Comparison of ENCODE assay signal across 8 cellular contexts in the genomic region with DNA sequence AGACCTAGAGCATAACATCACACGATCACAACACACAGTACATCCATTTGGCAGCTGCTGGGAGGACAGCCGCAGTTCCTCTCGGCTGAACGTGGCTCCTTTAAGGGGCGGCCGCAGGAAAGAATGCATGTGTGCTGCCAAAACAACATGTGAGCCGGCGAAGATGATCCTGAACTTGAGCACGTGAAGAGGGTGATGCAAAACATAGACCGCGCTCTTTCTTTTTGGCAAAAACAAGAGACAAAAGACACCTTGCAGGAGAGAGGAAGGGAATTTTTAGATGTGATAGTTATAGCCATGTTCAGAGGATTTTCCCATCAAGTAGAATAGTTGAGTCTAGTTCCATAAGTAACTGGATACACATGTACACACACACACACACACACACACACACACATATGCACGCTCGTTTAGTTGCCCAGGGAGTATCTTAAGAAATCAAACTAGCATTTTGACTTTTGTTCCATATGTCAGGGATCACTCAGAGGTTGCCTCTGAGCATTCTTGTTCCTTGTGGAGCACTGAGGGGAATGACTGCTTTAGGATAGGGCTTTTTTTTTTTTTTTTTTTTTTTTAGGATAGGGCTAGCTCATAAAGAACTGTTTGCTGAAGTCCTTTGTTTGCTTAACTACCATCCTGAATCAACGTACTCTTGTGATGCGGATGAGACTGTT. TPM values are rescaled to one million over a fixed set of nuclear protein-coding genes. Genes with fewer than 3 reads are reported as not detected.
DNase-seq lines count a peak whose midpoint lies in the region; ATAC-seq, FAIRE-seq and TF ChIP-seq lines count a peak whose summit lies in the region.

No MANE protein-coding gene starts in this region.

- H3K27ac ChIP-seq in C4-2B (peak overlapping the region; percentile 13; the same call in 1 of the 2 replicates), osteoblast (ENCODE audit: low read depth, low read length) (no peak overlapping the region)

- no peaks in the 10 kb centered on the region for H3K36me3 ChIP-seq in osteoblast (ENCODE audit: insufficient read depth, low read length)

- no peak for TF ChIP-seq CTCF in C4-2B (conservative IDR thresholded peaks at IDR 0.05)
- TF ChIP-seq CTCF in osteoblast (IDR thresholded peaks at IDR 0.05; ENCODE audit: extremely low read depth, low read depth, low read length) = no peak

- no peak for FAIRE-seq in RCC 7860 (lab: Jason Lieb, UNC)

- ATAC-seq in GM21825 (IDR thresholded peaks at IDR 0.05; ENCODE audit: unreplicated experiment) = no peak

- H3K79me2 ChIP-seq in osteoblast (ENCODE audit: insufficient read depth, low read length) = no peaks in the 10 kb centered on the region

- H3K4me3 ChIP-seq in osteoblast (ENCODE audit: insufficient read depth, low read length) = peak overlapping the region; percentile 65

- no peaks in the 10 kb centered on the region for H3K9me3 ChIP-seq in osteoblast (ENCODE audit: low read depth, low read length)

- H4K20me1 ChIP-seq in osteoblast (ENCODE audit: insufficient read depth, low read length) = no peaks in the 10 kb centered on the region

- peak overlapping the region; percentile 91 for H3K4me2 ChIP-seq in osteoblast (ENCODE audit: insufficient read depth, low read length)

- peak; percentile 9 for DNase-seq in NCI-H460 (ENCODE audit: extremely low read depth, low read depth)
- DNase-seq in fibroblast of gingiva (ENCODE audit: low read depth) = peak; percentile 97
- peak; percentile 91 for DNase-seq in osteoblast (ENCODE audit: insufficient read length, low spot score, missing footprints)
- DNase-seq in NCI-H345 treated with DMSO at 0.1 percent for 48 hours (lab: John Stamatoyannopoulos, UW; ENCODE audit: unreplicated experiment) = no peak
- DNase-seq in central memory CD4-positive, alpha-beta T cell = no peak
- no peak for DNase-seq in RCC 7860 (ENCODE audit: low spot score)

- H2AFZ ChIP-seq in osteoblast (ENCODE audit: low read length) = peak overlapping the region; percentile 86

- peaks cover 21% of the 10 kb centered on the region for H3K4me1 ChIP-seq in osteoblast (ENCODE audit: insufficient read depth, low read length)

- no peaks in the 10 kb centered on the region for H3K27me3 ChIP-seq in osteoblast (ENCODE audit: insufficient read depth, low read length)

RNA-seq across cellular contexts. Expression of gene RANBP9, which starts 21.7 kb away (rescaled TPM):
- total RNA-seq in NCI-H460 (2014; rRNA removed; shearing (Covaris generic)) = 17.6 and 21.5 TPM in 2 replicates
- 11.8 and 12.3 TPM in 2 replicates for polyA plus RNA-seq in NCI-H460 (2014; cell fraction: nucleus; rRNA removed)
- total RNA-seq in osteoblast = 53.9 and 55.1 TPM in 2 replicates

Comparison
In these comparisons a context has a peak if more than half of its experiments do, and no peak if none do; other contexts are left out.
1. DNase-seq: peak in NCI-H460 (single experiment), fibroblast of gingiva (single experiment) and osteoblast (single experiment); none in NCI-H345 treated with DMSO at 0.1 percent for 48 hours (single experiment), central memory CD4-positive, alpha-beta T cell (single experiment) and RCC 7860 (single experiment).